In the genomic region with DNA sequence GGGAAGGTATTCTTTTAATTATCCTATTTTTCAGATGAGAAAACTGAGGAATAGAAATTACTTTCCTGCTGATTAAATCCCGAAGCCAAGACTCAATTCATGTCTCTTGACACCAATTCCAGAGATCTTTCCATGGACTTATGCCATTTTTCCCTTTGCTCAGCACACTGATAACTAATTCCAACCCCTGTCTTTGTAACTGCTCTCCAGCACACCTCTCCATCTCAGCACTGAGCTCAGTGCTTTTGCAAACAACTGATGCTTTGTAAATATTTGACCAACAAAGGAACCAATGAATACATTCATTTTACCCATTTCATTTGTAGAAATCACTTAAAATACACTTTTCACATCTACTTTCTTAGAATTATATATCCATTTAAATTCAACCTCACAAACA, we compare ENCODE assay signal across 35 cellular contexts.
"Had no signal": no experiment of that assay in that cellular context is flagged by ENCODE, and none has a peak within 500 bp of the region (broad histone marks: within the 10 kb centered on the region; RNA-seq: fewer than 3 reads in every experiment).

No MANE protein-coding gene starts in this region.

- FAIRE-seq: bronchial epithelial cell had no signal

- H3K36me3 Mint-ChIP-seq: activated CD4-positive, alpha-beta memory T cell treated with anti-CD3 and anti-CD28 coated beads for 36 hours; activated naive CD8-positive, alpha-beta T cell; brain; T-cell had no signal

- H3K4me1 Mint-ChIP-seq: activated B cell treated with CpG ODN at 0.5 μM for 24 hours; activated naive CD8-positive, alpha-beta T cell treated with anti-CD3 and anti-CD28 coated beads, Interleukin-2, amount 50 U/mL, for 24 hours had no signal

- H3K4me3 Mint-ChIP-seq: activated B cell treated with CpG ODN at 0.5 μM for 24 hours; activated CD4-positive, alpha-beta memory T cell treated with anti-CD3 and anti-CD28 coated beads for 36 hours; activated naive CD4-positive, alpha-beta T cell treated with anti-CD3 and anti-CD28 coated beads for 36 hours; activated naive CD8-positive, alpha-beta T cell; activated naive CD8-positive, alpha-beta T cell treated with anti-CD3 and anti-CD28 coated beads, Interleukin-2, amount 50 U/mL, for 24 hours; activated T-cell treated with anti-CD3 and anti-CD28 coated beads, Interleukin-2, amount 50 U/mL, for 4 hours; activated T-helper 1 cell treated with anti-CD3 and anti-CD28 coated beads, Interleukin-12 subunit alpha, Interleukin-12 subunit beta, Interleukin-2, Interleukin-4 antibody, amounts not matched to agents 30 ng/mL and 10 ng/mL and 1 ng/mL, durations not matched to agents 14 hours and 24 hours and 36 hours; brain; T-cell had no signal

- ATAC-seq: activated naive CD8-positive, alpha-beta T cell treated with anti-CD3 and anti-CD28 coated beads, Interleukin-2, amount 50 U/mL, for 24 hours; activated T-cell treated with anti-CD3 and anti-CD28 coated beads, Interleukin-2, amount 50 U/mL, for 4 hours; PC-3; SK-N-SH treated with all-trans-retinoic acid at 6 μM for 48 hours; T-cell had no signal

- H3K27ac Mint-ChIP-seq: activated B cell treated with CpG ODN at 0.5 μM for 24 hours; activated CD4-positive, alpha-beta memory T cell treated with anti-CD3 and anti-CD28 coated beads for 36 hours; activated naive CD4-positive, alpha-beta T cell treated with anti-CD3 and anti-CD28 coated beads for 36 hours; activated naive CD8-positive, alpha-beta T cell; activated naive CD8-positive, alpha-beta T cell treated with anti-CD3 and anti-CD28 coated beads, Interleukin-2, amount 50 U/mL, for 24 hours; activated T-helper 1 cell treated with anti-CD3 and anti-CD28 coated beads, Interleukin-12 subunit alpha, Interleukin-12 subunit beta, Interleukin-2, Interleukin-4 antibody, amounts not matched to agents 30 ng/mL and 10 ng/mL and 1 ng/mL, durations not matched to agents 14 hours and 24 hours and 36 hours; brain; T-cell had no signal

- DNase-seq: activated B cell treated with CpG ODN at 0.5 μM for 24 hours; activated CD4-positive, alpha-beta memory T cell treated with anti-CD3 and anti-CD28 coated beads for 36 hours; activated CD4-positive, alpha-beta T cell treated with anti-CD3 and anti-CD28 coated beads for 4 hours; activated CD4-positive, alpha-beta T cell treated with anti-CD3 and anti-CD28 coated beads, Interleukin-2, amount 50 U/mL, for 1 hour; activated CD4-positive, CD25-positive, alpha-beta regulatory T cell treated with anti-CD3 and anti-CD28 coated beads, Interleukin-2, amount 50 U/mL, for 72 hours; activated CD8-positive, alpha-beta memory T cell treated with anti-CD3 and anti-CD28 coated beads, Interleukin-2, amount 50 U/mL, for 4 hours; activated gamma-delta T cell treated with Interleukin-2 at 50 U/mL for 16 hours; activated naive CD4-positive, alpha-beta T cell treated with anti-CD3 and anti-CD28 coated beads for 36 hours; activated naive CD8-positive, alpha-beta T cell treated with anti-CD3 and anti-CD28 coated beads, Interleukin-2, amount 50 U/mL, for 24 hours; activated T-cell treated with anti-CD3 and anti-CD28 coated beads for 4 hours; activated T-cell treated with anti-CD3 and anti-CD28 coated beads, Interleukin-2, amount 50 U/mL, for 4 hours; anterior cingulate cortex; central memory CD4-positive, alpha-beta T cell; MM.1S; MV-4-11; NCI-H1105; NCI-H1417 treated with DMSO at 0.1 percent for 48 hours; NCI-H1930; NCI-H2081 treated with DMSO at 0.1 percent for 48 hours; NCI-H345; NCI-H526 treated with DMSO at 0.1 percent for 48 hours; NCI-H82; NK-92 treated with Interleukin-12 subunit alpha and Interleukin-12 subunit beta, amount 100 ng/mL, for 24 hours; PC-3; Peyer's patch; RPMI8226; SIG-M5; T-cell; T-helper 2 cell; T-helper 9 cell had no signal

- H3K27me3 Mint-ChIP-seq: activated B cell treated with CpG ODN at 0.5 μM for 24 hours, brain, T-cell had no signal

- H3K9me3 Mint-ChIP-seq: activated B cell treated with CpG ODN at 0.5 μM for 24 hours; activated CD4-positive, alpha-beta memory T cell treated with anti-CD3 and anti-CD28 coated beads for 36 hours; activated naive CD4-positive, alpha-beta T cell treated with anti-CD3 and anti-CD28 coated beads for 36 hours; activated naive CD8-positive, alpha-beta T cell treated with anti-CD3 and anti-CD28 coated beads, Interleukin-2, amount 50 U/mL, for 24 hours; activated T-cell treated with anti-CD3 and anti-CD28 coated beads, Interleukin-2, amount 50 U/mL, for 4 hours; activated T-helper 1 cell treated with anti-CD3 and anti-CD28 coated beads, Interleukin-12 subunit alpha, Interleukin-12 subunit beta, Interleukin-2, Interleukin-4 antibody, amounts not matched to agents 30 ng/mL and 10 ng/mL and 1 ng/mL, durations not matched to agents 14 hours and 24 hours and 36 hours; T-cell had no signal
